Comparison of ENCODE assay signal across 7 cellular contexts in the genomic region with DNA sequence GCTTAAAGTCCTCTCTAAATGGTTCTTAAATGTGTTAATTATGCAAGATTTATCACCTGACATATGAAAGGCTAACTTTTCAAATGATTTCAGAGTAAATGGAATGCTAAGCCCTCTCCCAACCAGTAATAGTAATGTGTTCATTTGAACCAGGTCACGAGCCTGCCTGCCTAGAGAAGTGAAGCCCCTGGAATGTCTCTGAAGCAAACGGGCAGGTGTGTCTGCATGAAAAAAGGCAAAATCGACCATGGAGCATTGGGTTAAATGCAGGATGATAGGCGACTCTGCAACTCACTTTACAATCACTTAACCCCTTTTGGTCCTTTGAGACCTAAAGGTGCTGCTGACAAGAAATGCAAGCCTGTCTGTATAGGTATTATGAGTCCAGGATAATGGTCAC.
"Had no signal": no experiment of that assay in that cellular context is flagged by ENCODE, and none has a peak within 500 bp of the region (broad histone marks: within the 10 kb centered on the region; RNA-seq: fewer than 3 reads in every experiment).

No MANE protein-coding gene starts in this region.

- H3K9ac ChIP-seq: GM23248 had no signal

- H3K4me3 Mint-ChIP-seq: HFFc6 had no signal

- FAIRE-seq: K562 had no signal

- H3K36me3 ChIP-seq: HAP-1 had no signal

- H3K4me3 ChIP-seq: GM23248, HAP-1, K562 had no signal

- H3K9me3 ChIP-seq: HAP-1 had no signal

- H3K27ac ChIP-seq: GM23248 had no signal

- H2AFZ ChIP-seq: GM23248 had no signal

- ATAC-seq: HCT116, K562 had no signal

- H3K27ac Mint-ChIP-seq: HFFc6 had no signal

- DNase-seq: GM23248, HFFc6, IMR-90, KG1 had no signal
